In genomic region chr11:61792310-61793083, GRCh38 we compare ENCODE assay signal across 1 cellular context.
TF ChIP-seq lines count a peak whose summit lies in the region.

A gene with protein sequence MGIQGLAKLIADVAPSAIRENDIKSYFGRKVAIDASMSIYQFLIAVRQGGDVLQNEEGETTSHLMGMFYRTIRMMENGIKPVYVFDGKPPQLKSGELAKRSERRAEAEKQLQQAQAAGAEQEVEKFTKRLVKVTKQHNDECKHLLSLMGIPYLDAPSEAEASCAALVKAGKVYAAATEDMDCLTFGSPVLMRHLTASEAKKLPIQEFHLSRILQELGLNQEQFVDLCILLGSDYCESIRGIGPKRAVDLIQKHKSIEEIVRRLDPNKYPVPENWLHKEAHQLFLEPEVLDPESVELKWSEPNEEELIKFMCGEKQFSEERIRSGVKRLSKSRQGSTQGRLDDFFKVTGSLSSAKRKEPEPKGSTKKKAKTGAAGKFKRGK (plus strand): TSS chr11:61792911. CDS start chr11:61795362, 2,451 bp downstream.
TSS of gene TMEM258 (minus strand) at chr11:61792599. CDS start at chr11:61792558, 41 bp downstream.

TF ChIP-seq in WTC11, 78 proteins besides CTCF, POLR2A, EP300 and RAD21 (continued from another document):
- TF ChIP-seq, protein P1, sequence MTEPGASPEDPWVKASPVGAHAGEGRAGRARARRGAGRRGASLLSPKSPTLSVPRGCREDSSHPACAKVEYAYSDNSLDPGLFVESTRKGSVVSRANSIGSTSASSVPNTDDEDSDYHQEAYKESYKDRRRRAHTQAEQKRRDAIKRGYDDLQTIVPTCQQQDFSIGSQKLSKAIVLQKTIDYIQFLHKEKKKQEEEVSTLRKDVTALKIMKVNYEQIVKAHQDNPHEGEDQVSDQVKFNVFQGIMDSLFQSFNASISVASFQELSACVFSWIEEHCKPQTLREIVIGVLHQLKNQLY (CRISPR knock-in tag; IDR thresholded peaks at IDR 0.05) = no peak
- TF ChIP-seq ZNF138 (CRISPR knock-in tag; conservative IDR thresholded peaks at IDR 0.05) = no peak
- 0 out of 2 replicates have a peak, but pooled peaks have one; percentile 40 for TF ChIP-seq FOXP1 (CRISPR knock-in tag; IDR thresholded peaks at IDR 0.05; ENCODE audit: borderline replicate concordance)
- TF ChIP-seq HMGA2 (CRISPR knock-in tag; IDR thresholded peaks at IDR 0.05) = no peak
- TF ChIP-seq FOXP4 (CRISPR knock-in tag; IDR thresholded peaks at IDR 0.05) = no peak; the same call in 1 of the 2 replicates
- TF ChIP-seq CREM (CRISPR knock-in tag; IDR thresholded peaks at IDR 0.05) = peak; percentile 66; the same call in 1 of the 2 replicates
- TF ChIP-seq NFE2L1 (CRISPR knock-in tag; IDR thresholded peaks at IDR 0.05) = peak; percentile 71; the same call in 1 of the 2 replicates
- TF ChIP-seq ATF1 (CRISPR knock-in tag; IDR thresholded peaks at IDR 0.05) = no peak
